13 cellular contexts compared by ENCODE assay signal in the genomic region with DNA sequence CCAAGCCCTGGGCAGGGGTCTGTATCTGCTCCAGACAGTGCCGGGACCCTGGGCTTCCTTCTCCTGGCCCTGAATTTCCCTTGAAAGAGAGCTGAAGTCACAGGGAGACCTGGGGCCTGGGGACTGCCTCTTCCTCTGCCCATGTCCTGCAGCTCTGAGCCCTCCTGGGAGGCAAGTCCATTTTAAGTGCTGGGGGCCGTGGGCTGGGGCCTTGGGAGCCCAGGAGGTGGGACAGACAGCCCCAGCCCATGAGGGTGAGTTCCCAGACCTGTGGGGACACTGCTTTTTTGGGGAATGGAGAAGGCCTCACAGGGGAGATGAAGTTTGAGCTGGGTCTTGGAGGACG. TPM values are rescaled to one million over a fixed set of nuclear protein-coding genes. Genes with fewer than 3 reads are reported as not detected.
A peak's percentile ranks its signal among the peaks of the same experiment; 100 is the strongest.
DNase-seq lines count a peak whose midpoint lies in the region; ATAC-seq and TF ChIP-seq lines count a peak whose summit lies in the region.
"Had no signal": no experiment of that assay in that cellular context is flagged by ENCODE, and none has a peak within 500 bp of the region (broad histone marks: within the 10 kb centered on the region; RNA-seq: fewer than 3 reads in every experiment).

No MANE protein-coding gene starts in this region.

- H3K9me3 ChIP-seq in tibial nerve, result no peaks in the 10 kb centered on the region

- no peaks in the 10 kb centered on the region for H3K36me3 ChIP-seq in tibial nerve

- no peak for ATAC-seq in activated T-cell treated with anti-CD3 and anti-CD28 coated beads, Interleukin-2, amount 50 U/mL, for 4 hours
- ATAC-seq in GM19455 (IDR thresholded peaks at IDR 0.05; ENCODE audit: unreplicated experiment), result no peak

- H3K27ac ChIP-seq in angular gyrus (ENCODE audit: low read depth, low read length), result peak overlapping the region; percentile 45
- peak overlapping the region; percentile 9 to 85 (median 72) for H3K27ac ChIP-seq in tibial nerve

- no peak for DNase-seq in activated T-cell treated with anti-CD3 and anti-CD28 coated beads, Interleukin-2, amount 50 U/mL, for 4 hours
- DNase-seq in activated T-cell treated with anti-CD3 and anti-CD28 coated beads for 4 hours (no peak), mesothelial cell of epicardium (ENCODE audit: low spot score in 2 of 2, unreplicated experiment in 2 of 2) (no peak), tibial nerve (ENCODE audit: low spot score in 2 of 2) (no peak), DMS 273 treated with DMSO at 0.1 percent for 48 hours (lab: John Stamatoyannopoulos, UW) (no peak), NCI-H1930 (lab: John Stamatoyannopoulos, UW) (no peak)
- DNase-seq: AML-193, NCI-H2171 had no signal

- H3K4me3 ChIP-seq in tibial nerve, result no peak overlapping the region

- H3K4me1 ChIP-seq in tibial nerve, result peaks cover 0 to 19% (median 10%) of the 10 kb centered on the region in 4 donors

- no peaks in the 10 kb centered on the region for H3K27me3 Mint-ChIP-seq in activated T-cell treated with anti-CD3 and anti-CD28 coated beads, Interleukin-2, amount 50 U/mL, for 4 hours (ENCODE audit: low read depth)
- H3K27me3 Mint-ChIP-seq in mesothelial cell of epicardium (ENCODE audit: low read depth), result no peaks in the 10 kb centered on the region

- H3K9me3 Mint-ChIP-seq in activated T-cell treated with anti-CD3 and anti-CD28 coated beads, Interleukin-2, amount 50 U/mL, for 4 hours, result no peaks in the 10 kb centered on the region
- H3K9me3 Mint-ChIP-seq in mesothelial cell of epicardium, result peaks cover 9% of the 10 kb centered on the region

- H3K27ac Mint-ChIP-seq in mesothelial cell of epicardium, result peak overlapping the region; percentile 85

- peak overlapping the region; percentile 51 for H3K4me3 Mint-ChIP-seq in activated T-cell treated with anti-CD3 and anti-CD28 coated beads, Interleukin-2, amount 50 U/mL, for 4 hours
- H3K4me3 Mint-ChIP-seq in mesothelial cell of epicardium, result no peak overlapping the region

- H3K27me3 ChIP-seq in tibial nerve, result peaks cover 0 to 8% of the 10 kb centered on the region in 2 donors

- no peaks in the 10 kb centered on the region for H3K36me3 Mint-ChIP-seq in activated T-cell treated with anti-CD3 and anti-CD28 coated beads, Interleukin-2, amount 50 U/mL, for 4 hours (ENCODE audit: insufficient read depth)
- no peaks in the 10 kb centered on the region for H3K36me3 Mint-ChIP-seq in mesothelial cell of epicardium

- TF ChIP-seq EP300 in tibial nerve (IDR thresholded peaks at IDR 0.05), result no peak

- H3K4me1 Mint-ChIP-seq in activated T-cell treated with anti-CD3 and anti-CD28 coated beads, Interleukin-2, amount 50 U/mL, for 4 hours (ENCODE audit: low read depth), result peaks cover 61% of the 10 kb centered on the region
- H3K4me1 Mint-ChIP-seq in mesothelial cell of epicardium, result peaks cover 4% of the 10 kb centered on the region

- TF ChIP-seq POLR2A in tibial nerve (IDR thresholded peaks at IDR 0.05), result no peak

- 49 to 58% methylated on average over 2 to 3 of the region's 3 CpGs for WGBS in tibial nerve, 2 donors

- TF ChIP-seq CTCF in mesothelial cell of epicardium (IDR thresholded peaks at IDR 0.05; ENCODE audit: unreplicated experiment) (no peak), tibial nerve (IDR thresholded peaks at IDR 0.05) (no peak)

RNA-seq across cellular contexts. Expression of a gene that starts 4.8 kb away (rescaled TPM):
- 10 to 100 TPM; 44.9 to 64.7 (median 53.1) TPM for total RNA-seq in activated T-cell treated with anti-CD3 and anti-CD28 coated beads, Interleukin-2, amount 50 U/mL, for 4 hours
- not detected in 3 replicates for total RNA-seq in mesothelial cell of epicardium
- not detected for total RNA-seq in tibial nerve
- total RNA-seq: bronchial epithelial cell, H4, temporal lobe had no signal

RNA-seq across cellular contexts. Expression of a gene that starts 44.8 kb away (rescaled TPM):
- total RNA-seq in activated T-cell treated with anti-CD3 and anti-CD28 coated beads, Interleukin-2, amount 50 U/mL, for 4 hours, result 1 to 10 TPM; 1.7 to 2.2 (median 2.1) TPM
- 0.84 to 1.1 TPM (median 0.94 TPM) in 3 replicates for total RNA-seq in mesothelial cell of epicardium
- total RNA-seq in tibial nerve, result 10 to 100 TPM in 2 of 4 donors, 1 to 10 TPM in 2; 2.8 to 12.9 (median 8.8) TPM

Comparison
In these comparisons a context has a peak if more than half of its experiments do, and no peak if none do; other contexts are left out.
1. RNA of a gene that starts 4.8 kb away (total RNA-seq): 44.9 to 64.7 TPM in activated T-cell treated with anti-CD3 and anti-CD28 coated beads, Interleukin-2, amount 50 U/mL, for 4 hours; not detected in mesothelial cell of epicardium and not detected in tibial nerve; every median in the first group is over 10 times any median in the second.